8 cellular contexts compared by ENCODE assay signal in genomic region chr1:152459596-152460528, GRCh38. TPM values are rescaled to one million over a fixed set of nuclear protein-coding genes. Genes with fewer than 3 reads are reported as not detected.
DNase-seq lines count a peak whose midpoint lies in the region; ATAC-seq and TF ChIP-seq lines count a peak whose summit lies in the region.

No MANE protein-coding gene starts in this region.

- TF ChIP-seq CTCF in AG09309 (IDR thresholded peaks at IDR 0.05; ENCODE audit: control insufficient read depth, insufficient read depth, low read depth, low read length, missing control alignments) (peak; percentile 90), GM13976 (IDR thresholded peaks at IDR 0.05; ENCODE audit: borderline replicate concordance, control extremely low read depth, extremely low read depth, insufficient read depth, missing control alignments) (peak; percentile 75), natural killer cell (IDR thresholded peaks at IDR 0.05) (peak; percentile 80)

- no peak overlapping the region for H3K4me3 ChIP-seq in AG09309 (ENCODE audit: control insufficient read depth, low read depth, low read length)

- intact Hi-C loops in natural killer cell (cut with micrococcal nuclease): loop anchor here (2.0 kb wide), 1 partner anchor 19 kb away; no protein-coding TSS in a partner anchor

- peaks cover 5% of the 10 kb centered on the region for H3K36me3 Mint-ChIP-seq in effector memory CD8-positive, alpha-beta T cell (ENCODE audit: insufficient read depth)
- no peaks in the 10 kb centered on the region for H3K36me3 Mint-ChIP-seq in natural killer cell
- no peaks in the 10 kb centered on the region for H3K36me3 Mint-ChIP-seq in stimulated activated naive B cell treated with anti-CD40 and anti-IgM and Interleukin-4, amounts not matched to agents 10 μg/mL and 1 μg/mL and 100 μg/mL, for 72 hours

- in situ Hi-C loops in GM13976 (cut with MboI; ENCODE audit: low sequenced_read_pairs, unreplicated experiment): loop anchor here (5.0 kb wide), 1 partner anchor 273 kb away; no protein-coding TSS in a partner anchor

- peaks cover 0 to 17% of the 10 kb centered on the region in 2 donors for H3K27me3 Mint-ChIP-seq in effector memory CD8-positive, alpha-beta T cell
- peaks cover 3 to 5% of the 10 kb centered on the region in 2 donors for H3K27me3 Mint-ChIP-seq in natural killer cell (ENCODE audit: low read depth in 2 of 2)
- peaks cover 0 to 10% of the 10 kb centered on the region in 2 donors for H3K27me3 Mint-ChIP-seq in stimulated activated naive B cell treated with anti-CD40 and anti-IgM and Interleukin-4, amounts not matched to agents 10 μg/mL and 1 μg/mL and 100 μg/mL, for 72 hours

- DNase-seq in AG09309 (ENCODE audit: low read depth) (peak; percentile 25), GM13976 (ENCODE audit: low spot score) (peak; percentile 82), NCI-H2227 (lab: John Stamatoyannopoulos, UW; ENCODE audit: unreplicated experiment) (peak; percentile 2), natural killer cell (peak; percentile 67)
- DNase-seq in activated CD4-positive, alpha-beta T cell treated with anti-CD3 and anti-CD28 coated beads, Interleukin-2, amount 50 U/mL, for 48 hours: peak; percentile 78 to 82
- DNase-seq in effector memory CD8-positive, alpha-beta T cell: peak; percentile 64 to 71 (median 66)
- peak; percentile 69 for DNase-seq in stimulated activated naive B cell treated with anti-CD40 and anti-IgM and Interleukin-4, amounts not matched to agents 10 μg/mL and 1 μg/mL and 100 μg/mL, for 72 hours

- H3K4me1 Mint-ChIP-seq in effector memory CD8-positive, alpha-beta T cell (ENCODE audit: low read depth in 2 of 2): peaks cover 22 to 28% of the 10 kb centered on the region in 2 donors
- H3K4me1 Mint-ChIP-seq in natural killer cell: peaks cover 26 to 33% of the 10 kb centered on the region in 2 donors
- peaks cover 20 to 29% of the 10 kb centered on the region in 2 donors for H3K4me1 Mint-ChIP-seq in stimulated activated naive B cell treated with anti-CD40 and anti-IgM and Interleukin-4, amounts not matched to agents 10 μg/mL and 1 μg/mL and 100 μg/mL, for 72 hours

- peak overlapping the region; percentile 71 for H3K4me3 Mint-ChIP-seq in effector memory CD8-positive, alpha-beta T cell
- peak overlapping the region; percentile 83 for H3K4me3 Mint-ChIP-seq in natural killer cell
- peak overlapping the region; percentile 67 to 80 for H3K4me3 Mint-ChIP-seq in stimulated activated naive B cell treated with anti-CD40 and anti-IgM and Interleukin-4, amounts not matched to agents 10 μg/mL and 1 μg/mL and 100 μg/mL, for 72 hours

- peak overlapping the region; percentile 89 to 95 for H3K27ac Mint-ChIP-seq in effector memory CD8-positive, alpha-beta T cell
- H3K27ac Mint-ChIP-seq in natural killer cell: peak overlapping the region; percentile 94 to 95
- peak overlapping the region; percentile 83 for H3K27ac Mint-ChIP-seq in stimulated activated naive B cell treated with anti-CD40 and anti-IgM and Interleukin-4, amounts not matched to agents 10 μg/mL and 1 μg/mL and 100 μg/mL, for 72 hours

- ATAC-seq in HG02870 (IDR thresholded peaks at IDR 0.05; ENCODE audit: unreplicated experiment): peak; percentile 96
- ATAC-seq in effector memory CD8-positive, alpha-beta T cell (replicated peaks): peak; percentile 67
- peak; percentile 71 to 75 (median 74) for ATAC-seq in natural killer cell
- ATAC-seq in stimulated activated naive B cell treated with anti-CD40 and anti-IgM and Interleukin-4, amounts not matched to agents 10 μg/mL and 1 μg/mL and 100 μg/mL, for 72 hours (replicated peaks): peak; percentile 96

- no peaks in the 10 kb centered on the region for H3K9me3 Mint-ChIP-seq in effector memory CD8-positive, alpha-beta T cell
- no peaks in the 10 kb centered on the region for H3K9me3 Mint-ChIP-seq in natural killer cell
- peaks cover 0 to 1% of the 10 kb centered on the region in 2 donors for H3K9me3 Mint-ChIP-seq in stimulated activated naive B cell treated with anti-CD40 and anti-IgM and Interleukin-4, amounts not matched to agents 10 μg/mL and 1 μg/mL and 100 μg/mL, for 72 hours

RNA-seq across cellular contexts. Expression of gene CRNN, which starts 45.8 kb away (rescaled TPM):
- total RNA-seq in natural killer cell: not detected

RNA-seq across cellular contexts. Expression of gene LCE5A, which starts 50.7 kb away (rescaled TPM):
- total RNA-seq in natural killer cell: not detected

RNA-seq across cellular contexts. Expression of gene CRCT1, which starts 54.4 kb away (rescaled TPM):
- total RNA-seq in natural killer cell: not detected

Comparison
In these comparisons a context has a peak if more than half of its experiments do, and no peak if none do; other contexts are left out.
1. DNase-seq: peak in every context shown above with its lines; median percentile 82 in GM13976; 80 in activated CD4-positive, alpha-beta T cell treated with anti-CD3 and anti-CD28 coated beads, Interleukin-2, amount 50 U/mL, for 48 hours; 69 in stimulated activated naive B cell treated with anti-CD40 and anti-IgM and Interleukin-4, amounts not matched to agents 10 μg/mL and 1 μg/mL and 100 μg/mL, for 72 hours; 67 in natural killer cell; 66 in effector memory CD8-positive, alpha-beta T cell; 25 in AG09309; 2 in NCI-H2227.